Comparison of ENCODE assay signal across 13 cellular contexts in the genomic region with DNA sequence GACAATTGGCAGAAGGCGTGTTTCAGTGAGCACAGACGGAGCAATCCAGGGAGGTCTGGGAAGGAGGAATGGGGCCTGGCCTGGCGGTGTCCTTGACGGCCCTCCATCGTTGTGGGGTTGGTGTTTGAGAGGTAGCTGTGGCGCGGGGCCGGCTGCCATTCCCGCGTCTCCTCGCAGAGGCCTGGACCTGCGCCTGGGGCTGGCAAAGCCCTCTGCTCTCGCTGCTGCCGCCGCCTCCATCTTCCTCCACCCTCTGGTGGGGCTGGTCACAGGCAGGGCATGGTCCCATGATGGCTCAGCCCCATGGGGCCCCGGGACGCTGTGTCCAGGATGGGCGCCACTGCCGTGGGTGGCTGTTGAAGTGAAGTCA. TPM values are rescaled to one million over a fixed set of nuclear protein-coding genes. Genes with fewer than 3 reads are reported as not detected.
"Had no signal": no experiment of that assay in that cellular context is flagged by ENCODE, and none has a peak within 500 bp of the region (broad histone marks: within the 10 kb centered on the region; RNA-seq: fewer than 3 reads in every experiment).

No MANE protein-coding gene starts in this region.

- H3K9me3 ChIP-seq: left lung, tibial nerve had no signal

- DNase-seq: activated CD4-positive, alpha-beta T cell treated with anti-CD3 and anti-CD28 coated beads for 4 hours; activated CD8-positive, alpha-beta memory T cell treated with anti-CD3 and anti-CD28 coated beads, Interleukin-2, amount 50 U/mL, for 4 hours; activated CD8-positive, alpha-beta T cell treated with anti-CD3 and anti-CD28 coated beads for 36 hours; central memory CD4-positive, alpha-beta T cell; cortex of kidney; effector memory CD4-positive, alpha-beta T cell; T1000; WERI-Rb-1 had no signal

- ATAC-seq: activated CD8-positive, alpha-beta T cell treated with anti-CD3 and anti-CD28 coated beads for 36 hours had no signal

- H3K27me3 ChIP-seq: left lung, tibial nerve had no signal

- H3K27ac ChIP-seq: epithelial cell of prostate, left lung, tibial nerve, WERI-Rb-1 had no signal

- H3K4me2 ChIP-seq: smooth muscle cell had no signal

- H3K4me3 ChIP-seq: left lung, smooth muscle cell, tibial nerve had no signal

RNA-seq across cellular contexts. Expression of gene HRH3, which starts 25.8 kb away (rescaled TPM):
- total RNA-seq: activated CD8-positive, alpha-beta T cell treated with anti-CD3 and anti-CD28 coated beads for 36 hours; left lung; mesenteric fat pad; smooth muscle cell; tibial nerve had no signal
- polyA plus RNA-seq: smooth muscle cell had no signal
